8 cellular contexts compared by ENCODE assay signal in genomic region chr9:137551656-137552534, GRCh38. TPM values are rescaled to one million over a fixed set of nuclear protein-coding genes. Genes with fewer than 3 reads are reported as not detected.
DNase-seq lines count a peak whose midpoint lies in the region; ATAC-seq and TF ChIP-seq lines count a peak whose summit lies in the region.

Gene MRPL41, plus strand, starts transcription at chr9:137551879. Its CDS starts 203 bp downstream, at chr9:137552082.

- H3K4me2 ChIP-seq in Karpas-422 (ENCODE audit: low read depth, low read length, poor library complexity, severe bottlenecking): peak within 1 kb of the TSS; percentile 97

- no peaks in the 10 kb centered on the region for H4K20me1 ChIP-seq in Karpas-422 (ENCODE audit: insufficient read depth, low read depth, low read length)

- peak within 1 kb of the TSS; percentile 91 for H3K9ac ChIP-seq in Karpas-422 (ENCODE audit: low read length)

- POLR2A ChIA-PET in RWPE1 (lab: Yijun Ruan, JAX; ENCODE audit: low non-redundant PET): interaction anchor here (0.6 to 0.7 kb wide), 4 partner anchors 26 to 129 kb away, joined by 3 to 6 read pairs (median 5); partner anchors contain the start of genes EXD3 and NOXA1

- H3K36me3 ChIP-seq in Karpas-422 (ENCODE audit: insufficient read depth, low read length): no peaks in the 10 kb centered on the region

- H3K27me3 Mint-ChIP-seq in activated T-helper 2 cell treated with anti-CD3 and anti-CD28 coated beads, Interferon-gamma antibody, Interleukin-2, Interleukin-4, amounts not matched to agents 10 μg/mL and 5 μg/mL and 100 μg/mL, durations not matched to agents 14 hours and 24 hours and 36 hours (ENCODE audit: low read depth): no peaks in the 10 kb centered on the region
- H3K27me3 Mint-ChIP-seq in natural killer cell (ENCODE audit: low read depth in 2 of 2): no peaks in the 10 kb centered on the region

- H3K4me3 Mint-ChIP-seq in activated T-helper 2 cell treated with anti-CD3 and anti-CD28 coated beads, Interferon-gamma antibody, Interleukin-2, Interleukin-4, amounts not matched to agents 10 μg/mL and 5 μg/mL and 100 μg/mL, durations not matched to agents 14 hours and 24 hours and 36 hours (ENCODE audit: low read depth): peak within 1 kb of the TSS; percentile 90
- peak within 1 kb of the TSS; percentile 84 for H3K4me3 Mint-ChIP-seq in natural killer cell

- H2AFZ ChIP-seq in Karpas-422 (ENCODE audit: low read length): peak within 1 kb of the TSS; percentile 76; the same call in 1 of the 2 replicates

- peaks cover 8% of the 10 kb centered on the region for H3K4me1 Mint-ChIP-seq in activated T-helper 2 cell treated with anti-CD3 and anti-CD28 coated beads, Interferon-gamma antibody, Interleukin-2, Interleukin-4, amounts not matched to agents 10 μg/mL and 5 μg/mL and 100 μg/mL, durations not matched to agents 14 hours and 24 hours and 36 hours (ENCODE audit: low read depth)
- peaks cover 13 to 14% of the 10 kb centered on the region in 2 donors for H3K4me1 Mint-ChIP-seq in natural killer cell

- H3K27me3 ChIP-seq in Karpas-422 (ENCODE audit: low read length): no peaks in the 10 kb centered on the region

- H3K4me1 ChIP-seq in Karpas-422 (ENCODE audit: low read length): peaks cover 11% of the 10 kb centered on the region

- TF ChIP-seq CTCF in RWPE1 (conservative IDR thresholded peaks at IDR 0.05; ENCODE audit: low read depth) (no peak), fibroblast of mammary gland (conservative IDR thresholded peaks at IDR 0.05; ENCODE audit: control insufficient read depth, insufficient read depth, low read depth, low read length) (no peak), natural killer cell (IDR thresholded peaks at IDR 0.05) (no peak)

- intact Hi-C loops in activated T-helper 2 cell treated with anti-CD3 and anti-CD28 coated beads, Interferon-gamma antibody, Interleukin-2, Interleukin-4, amounts not matched to agents 10 μg/mL and 5 μg/mL and 100 μg/mL, durations not matched to agents 14 hours and 24 hours and 36 hours (cut with micrococcal nuclease): loop anchor here (1.0 to 2.0 kb wide), 3 partner anchors 27 to 93 kb away; partner anchors contain the start of genes ARRDC1, DPH7 and NSMF
- intact Hi-C loops in natural killer cell (cut with micrococcal nuclease): no loop called here

- peak; percentile 78 for ATAC-seq in GM21717 (IDR thresholded peaks at IDR 0.05; ENCODE audit: unreplicated experiment)
- peak; percentile 89 to 97 (median 93) for ATAC-seq in natural killer cell

- H3K27ac ChIP-seq in Karpas-422 (ENCODE audit: low read length): peak within 1 kb of the TSS; percentile 61
- H3K27ac ChIP-seq in RWPE1: peak within 1 kb of the TSS; percentile 90

- H3K36me3 Mint-ChIP-seq in activated T-helper 2 cell treated with anti-CD3 and anti-CD28 coated beads, Interferon-gamma antibody, Interleukin-2, Interleukin-4, amounts not matched to agents 10 μg/mL and 5 μg/mL and 100 μg/mL, durations not matched to agents 14 hours and 24 hours and 36 hours (ENCODE audit: low read depth): peaks cover 35% of the 10 kb centered on the region
- peaks cover 7% of the 10 kb centered on the region for H3K36me3 Mint-ChIP-seq in natural killer cell

- H3K27ac Mint-ChIP-seq in activated T-helper 2 cell treated with anti-CD3 and anti-CD28 coated beads, Interferon-gamma antibody, Interleukin-2, Interleukin-4, amounts not matched to agents 10 μg/mL and 5 μg/mL and 100 μg/mL, durations not matched to agents 14 hours and 24 hours and 36 hours: peak within 1 kb of the TSS; percentile 69
- peak within 1 kb of the TSS; percentile 71 to 83 for H3K27ac Mint-ChIP-seq in natural killer cell

- H3K9me3 ChIP-seq in Karpas-422 (ENCODE audit: low read length): no peaks in the 10 kb centered on the region

- peaks cover 10% of the 10 kb centered on the region for H3K79me2 ChIP-seq in Karpas-422 (ENCODE audit: low read length)

- DNase-seq in DMS53 (lab: John Stamatoyannopoulos, UW): peak; percentile 96
- DNase-seq in Karpas-422: peak; percentile 96
- DNase-seq in RWPE1 (ENCODE audit: low spot score): peak; percentile 99
- DNase-seq in activated T-helper 2 cell treated with anti-CD3 and anti-CD28 coated beads, Interferon-gamma antibody, Interleukin-2, Interleukin-4, amounts not matched to agents 10 μg/mL and 5 μg/mL and 100 μg/mL, durations not matched to agents 14 hours and 24 hours and 36 hours (ENCODE audit: low spot score): peak; percentile 90
- DNase-seq in fibroblast of mammary gland (ENCODE audit: low read depth): peak; percentile 76
- peak; percentile 85 for DNase-seq in natural killer cell
- DNase-seq in stimulated activated naive CD4-positive, alpha-beta T cell treated with Interleukin-2 at 50 U/mL for 16 hours (lab: John Stamatoyannopoulos, UW): peak; percentile 89

- H3K9me3 Mint-ChIP-seq in activated T-helper 2 cell treated with anti-CD3 and anti-CD28 coated beads, Interferon-gamma antibody, Interleukin-2, Interleukin-4, amounts not matched to agents 10 μg/mL and 5 μg/mL and 100 μg/mL, durations not matched to agents 14 hours and 24 hours and 36 hours: no peaks in the 10 kb centered on the region
- no peaks in the 10 kb centered on the region for H3K9me3 Mint-ChIP-seq in natural killer cell

- peak within 1 kb of the TSS; percentile 96 for H3K4me3 ChIP-seq in Karpas-422 (ENCODE audit: low read length)
- peak within 1 kb of the TSS; percentile 82 for H3K4me3 ChIP-seq in fibroblast of mammary gland (ENCODE audit: control insufficient read depth, low read depth, low read length)

- H3K9me2 ChIP-seq in Karpas-422 (replicated peaks; ENCODE audit: insufficient read depth, low read length): no peaks in the 10 kb centered on the region

- CTCF ChIA-PET in RWPE1 (lab: Yijun Ruan, JAX): interaction anchor here (0.5 to 1.0 kb wide), 2 partner anchors 17 to 258 kb away, joined by 4 read pairs; no protein-coding TSS in a partner anchor

RNA-seq across cellular contexts. Expression of gene MRPL41, which starts in this region (rescaled TPM):
- 46.9 and 115 TPM in 2 replicates for total RNA-seq in Karpas-422 (2014; rRNA removed; shearing (Covaris generic); ENCODE audit: low replicate concordance)
- 43.2 and 49.4 TPM in 2 replicates for total RNA-seq in activated T-helper 2 cell treated with anti-CD3 and anti-CD28 coated beads, Interferon-gamma antibody, Interleukin-2, Interleukin-4, amounts not matched to agents 10 μg/mL and 5 μg/mL and 100 μg/mL, durations not matched to agents 14 hours and 24 hours and 36 hours
- 10 to 100 TPM; 11.5 to 17.9 (median 16.8) TPM for total RNA-seq in natural killer cell

Comparison
In these comparisons a context has a peak if more than half of its experiments do, and no peak if none do; other contexts are left out.
1. Peak in every context shown above with its lines: DNase-seq, ATAC-seq, H3K4me3 ChIP-seq and H3K27ac ChIP-seq.